Comparison of ENCODE assay signal across 2 cellular contexts in genomic region chr12:3698218-3698974, GRCh38.
TF ChIP-seq lines count a peak whose summit lies in the region.

No MANE protein-coding gene starts in this region.

TF ChIP-seq in A549, 52 proteins besides CTCF, POLR2A, EP300 and RAD21 (continued from another document):
- TF ChIP-seq NPAS2 (CRISPR knock-in tag; IDR thresholded peaks at IDR 0.05; ENCODE audit: borderline replicate concordance) = no peak
- no peak for TF ChIP-seq ZC3H11A (IDR thresholded peaks at IDR 0.05)
- no peak for TF ChIP-seq CBX8 (IDR thresholded peaks at IDR 0.05)
- TF ChIP-seq MAFK (IDR thresholded peaks at IDR 0.05; ENCODE audit: partially characterized antibody) = peak; percentile 76

TF ChIP-seq in IMR-90, 13 proteins besides CTCF, POLR2A, EP300 and RAD21 (continued from another document):
- TF ChIP-seq BHLHE40 (IDR thresholded peaks at IDR 0.05; ENCODE audit: low read depth, low read length) (0 out of 2 replicates have a peak, but pooled peaks have one; percentile 16), MAZ (IDR thresholded peaks at IDR 0.05; ENCODE audit: borderline replicate concordance, low read depth, low read length) (no peak), ELK1 (IDR thresholded peaks at IDR 0.05; ENCODE audit: borderline replicate concordance, low read depth, low read length) (no peak), RCOR1 (IDR thresholded peaks at IDR 0.05; ENCODE audit: insufficient replicate concordance, low read length) (no peak)
